1 cellular context compared by ENCODE assay signal in genomic region chr2:74414475-74414874, GRCh38.
TF ChIP-seq lines count a peak whose summit lies in the region.

No MANE protein-coding gene starts in this region.

TF ChIP-seq in H1, 55 proteins besides CTCF, POLR2A, EP300 and RAD21:
- no peak for TF ChIP-seq BCL11A (IDR thresholded peaks at IDR 0.05; ENCODE audit: low read depth in 2 of 2, low read length in 2 of 2)
- TF ChIP-seq YY1 (IDR thresholded peaks at IDR 0.05; ENCODE audit: low read depth, low read length): no peak
- TF ChIP-seq CHD1 (IDR thresholded peaks at IDR 0.05; ENCODE audit: low read depth, low read length): no peak
- TF ChIP-seq EGR1 (IDR thresholded peaks at IDR 0.05; ENCODE audit: borderline replicate concordance, low read depth, low read length): no peak
- no peak for TF ChIP-seq RXRA (IDR thresholded peaks at IDR 0.05; ENCODE audit: insufficient read depth, low read depth, low read length)
- TF ChIP-seq TBP (IDR thresholded peaks at IDR 0.05; ENCODE audit: low read depth, low read length): no peak
- TF ChIP-seq CBX5 (IDR thresholded peaks at IDR 0.05; ENCODE audit: low read depth, low read length): no peak
- no peak for TF ChIP-seq CHD2 (IDR thresholded peaks at IDR 0.05; ENCODE audit: low read length)
- no peak for TF ChIP-seq GTF2F1 (IDR thresholded peaks at IDR 0.05; ENCODE audit: borderline replicate concordance, low read depth, low read length)
- no peak for TF ChIP-seq RNF2 (IDR thresholded peaks at IDR 0.05; ENCODE audit: borderline replicate concordance, low read depth, low read length, missing control alignments, poor library complexity, severe bottlenecking)
- TF ChIP-seq BACH1 (IDR thresholded peaks at IDR 0.05; ENCODE audit: low read length): no peak
- TF ChIP-seq CBX8 (IDR thresholded peaks at IDR 0.05; ENCODE audit: borderline replicate concordance, low read depth, low read length): no peak
- TF ChIP-seq ASH2L (IDR thresholded peaks at IDR 0.05; ENCODE audit: low read length): no peak
- no peak for TF ChIP-seq SRF (IDR thresholded peaks at IDR 0.05; ENCODE audit: low read depth, low read length)
- no peak for TF ChIP-seq BRCA1 (IDR thresholded peaks at IDR 0.05; ENCODE audit: low read depth, low read length)
